24 cellular contexts compared by ENCODE assay signal in the genomic region with DNA sequence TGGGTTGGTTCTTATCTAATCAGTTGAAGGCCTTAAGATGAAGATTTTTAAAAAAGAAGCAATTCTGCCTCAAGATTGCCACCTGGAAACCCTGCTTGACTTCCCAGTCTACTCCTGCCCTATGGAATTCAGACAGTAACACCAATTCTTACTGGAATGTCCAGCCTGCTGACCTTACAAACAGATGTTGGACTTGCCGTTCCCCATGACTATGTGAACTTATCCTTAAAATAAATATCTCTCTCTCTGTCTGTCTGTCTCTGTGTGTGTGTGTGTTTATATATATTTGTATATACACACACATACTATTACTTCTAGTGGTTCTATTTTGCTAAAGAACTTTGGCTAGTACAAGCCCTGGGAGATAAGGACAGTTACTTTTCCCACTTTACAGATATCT.
DNase-seq lines count a peak whose midpoint lies in the region; ATAC-seq and TF ChIP-seq lines count a peak whose summit lies in the region.
"Had no signal": no experiment of that assay in that cellular context is flagged by ENCODE, and none has a peak within 500 bp of the region (broad histone marks: within the 10 kb centered on the region; RNA-seq: fewer than 3 reads in every experiment).

No MANE protein-coding gene starts in this region.

- H2BK15ac ChIP-seq in mesenchymal stem cell (ENCODE audit: low read depth, poor library complexity, severe bottlenecking) = no peak overlapping the region

- H2BK120ac ChIP-seq in mesenchymal stem cell (ENCODE audit: low read depth, low read length) = no peak overlapping the region

- no peak overlapping the region for H3K4me3 Mint-ChIP-seq in activated naive CD4-positive, alpha-beta T cell treated with anti-CD3 and anti-CD28 coated beads for 36 hours
- H3K4me3 Mint-ChIP-seq: CD14-positive monocyte; CD4-positive, alpha-beta memory T cell; CD4-positive, CD25-positive, alpha-beta regulatory T cell; CD8-positive, alpha-beta memory T cell had no signal

- WGBS in mesenchymal stem cell = no CpG with 5 or more reads among the region's 1 CpG

- H3K9me3 ChIP-seq in AG04450 (ENCODE audit: control insufficient read depth, insufficient read depth, low read length) (no peaks in the 10 kb centered on the region), mesenchymal stem cell (ENCODE audit: control insufficient read depth, low read length) (no peaks in the 10 kb centered on the region)
- H3K9me3 ChIP-seq: A549, BE2C, BLaER1 had no signal

- H3K4me3 ChIP-seq in AG04450 (ENCODE audit: low read depth, low read length) (no peak overlapping the region), choroid plexus epithelial cell (ENCODE audit: low read depth, low read length) (no peak overlapping the region), mesenchymal stem cell (ENCODE audit: insufficient read depth in 1 of 2, low read depth in 1 of 2, low read length in 2 of 2) (no peak overlapping the region)
- H3K4me3 ChIP-seq: A549, BLaER1, GM12878 had no signal

- H3K18ac ChIP-seq in mesenchymal stem cell (ENCODE audit: low read depth in 1 of 2, low read length in 2 of 2) = no peak overlapping the region

- H3K4me1 ChIP-seq in mesenchymal stem cell (ENCODE audit: control insufficient read depth, insufficient read depth, low read depth, low read length) = no peaks in the 10 kb centered on the region
- H3K4me1 ChIP-seq: A549, BE2C had no signal

- H3K79me1 ChIP-seq in mesenchymal stem cell (replicated peaks; ENCODE audit: low read length, poor library complexity, severe bottlenecking) = no peaks in the 10 kb centered on the region

- TF ChIP-seq CTCF in AG04450 (IDR thresholded peaks at IDR 0.05; ENCODE audit: low read depth, low read length) (no peak), choroid plexus epithelial cell (conservative IDR thresholded peaks at IDR 0.05; ENCODE audit: low read depth, low read length) (no peak)

- H3K9ac ChIP-seq in mesenchymal stem cell (ENCODE audit: low read length) = no peak overlapping the region
- H3K9ac ChIP-seq: BLaER1 had no signal

- no peak overlapping the region for H3K14ac ChIP-seq in mesenchymal stem cell (ENCODE audit: low read length in 2 of 2)

- H2AFZ ChIP-seq in mesenchymal stem cell (ENCODE audit: low read depth, low read length) = no peak overlapping the region

- peak; percentile 44 for DNase-seq in AG04450 (ENCODE audit: low read depth, low spot score)
- DNase-seq in choroid plexus epithelial cell (ENCODE audit: low read depth) = peak; percentile 47
- DNase-seq in mesenchymal stem cell = peak; percentile 15
- no peak for DNase-seq in activated naive CD4-positive, alpha-beta T cell treated with Interleukin-2 at 50 U/mL for 16 hours
- DNase-seq in activated naive CD4-positive, alpha-beta T cell treated with anti-CD3 and anti-CD28 coated beads for 36 hours = no peak
- DNase-seq: BE2C; C1 segment of cervical spinal cord; CD4-positive, alpha-beta memory T cell; CD4-positive, CD25-positive, alpha-beta regulatory T cell; CD8-positive, alpha-beta memory T cell; COR-L47; DMS 273 treated with DMSO at 0.1 percent for 48 hours; DMS153; DMS53; DMS79; DND-41; EL; GDM1 had no signal

- no peak overlapping the region for H2AK5ac ChIP-seq in mesenchymal stem cell (ENCODE audit: low read length, severe bottlenecking)

- H4K8ac ChIP-seq in mesenchymal stem cell (ENCODE audit: low read length) = no peak overlapping the region

- no peak overlapping the region for H2BK5ac ChIP-seq in mesenchymal stem cell (ENCODE audit: low read depth, low read length, poor library complexity, severe bottlenecking)

- no peaks in the 10 kb centered on the region for H3K27me3 Mint-ChIP-seq in activated naive CD4-positive, alpha-beta T cell treated with anti-CD3 and anti-CD28 coated beads for 36 hours (ENCODE audit: low read depth)
- H3K27me3 Mint-ChIP-seq: CD4-positive, CD25-positive, alpha-beta regulatory T cell; CD8-positive, alpha-beta memory T cell had no signal

- no peak overlapping the region for H3K4me2 ChIP-seq in mesenchymal stem cell (ENCODE audit: low read length, poor library complexity, severe bottlenecking)
- H3K4me2 ChIP-seq: A549, BLaER1 had no signal

- POLR2A ChIA-PET in AG04450 (lab: Yijun Ruan, JAX) = no interaction called here

- H3K27me3 ChIP-seq in AG04450 (ENCODE audit: control insufficient read depth, insufficient read depth, low read length) (no peaks in the 10 kb centered on the region), mesenchymal stem cell (ENCODE audit: control insufficient read depth in 1 of 2, insufficient read depth in 1 of 2, low read length in 2 of 2) (no peaks in the 10 kb centered on the region)
- H3K27me3 ChIP-seq: BE2C, BLaER1 had no signal

- ATAC-seq in GM19397 (IDR thresholded peaks at IDR 0.05; ENCODE audit: unreplicated experiment) = no peak
- ATAC-seq: A549, GM12878 had no signal

- no peak overlapping the region for H2BK12ac ChIP-seq in mesenchymal stem cell (ENCODE audit: low read length in 2 of 2)

- CTCF ChIA-PET in AG04450 (lab: Charles Lee) = no interaction called here
- CTCF ChIA-PET in activated naive CD4-positive, alpha-beta T cell treated with anti-CD3 and anti-CD28 coated beads for 36 hours (lab: Charles Lee) = no interaction called here

- H4K91ac ChIP-seq in mesenchymal stem cell (ENCODE audit: low read length) = no peak overlapping the region

- no peaks in the 10 kb centered on the region for H3K36me3 Mint-ChIP-seq in activated naive CD4-positive, alpha-beta T cell treated with anti-CD3 and anti-CD28 coated beads for 36 hours (ENCODE audit: low read depth)
- H3K36me3 Mint-ChIP-seq: CD14-positive monocyte; CD4-positive, alpha-beta memory T cell; CD4-positive, CD25-positive, alpha-beta regulatory T cell; CD8-positive, alpha-beta memory T cell had no signal

- intact Hi-C loops in activated naive CD4-positive, alpha-beta T cell treated with anti-CD3 and anti-CD28 coated beads for 36 hours (cut with micrococcal nuclease) = no loop called here

- no peaks in the 10 kb centered on the region for H3K36me3 ChIP-seq in mesenchymal stem cell (ENCODE audit: control insufficient read depth in 1 of 2, insufficient read depth in 2 of 2, low read depth in 1 of 2, low read length in 2 of 2)
- H3K36me3 ChIP-seq: BE2C, BLaER1 had no signal

- no peak overlapping the region for H3K4ac ChIP-seq in mesenchymal stem cell (ENCODE audit: low read depth in 1 of 2, low read length in 2 of 2)

- no peaks in the 10 kb centered on the region for H3K9me3 Mint-ChIP-seq in activated naive CD4-positive, alpha-beta T cell treated with anti-CD3 and anti-CD28 coated beads for 36 hours

- no peak overlapping the region for H3K23ac ChIP-seq in mesenchymal stem cell (ENCODE audit: low read length in 2 of 2)

- H3K27ac ChIP-seq in AG04450 (ENCODE audit: low read depth, low read length) (no peak overlapping the region), mesenchymal stem cell (ENCODE audit: low read length, poor library complexity, severe bottlenecking) (no peak overlapping the region)
- H3K27ac ChIP-seq: 22Rv1, A549, BLaER1 had no signal

- no peak overlapping the region for H3K27ac Mint-ChIP-seq in activated naive CD4-positive, alpha-beta T cell treated with anti-CD3 and anti-CD28 coated beads for 36 hours
- H3K27ac Mint-ChIP-seq: CD14-positive monocyte; CD4-positive, alpha-beta memory T cell; CD4-positive, CD25-positive, alpha-beta regulatory T cell; CD8-positive, alpha-beta memory T cell had no signal

- H3K4me1 Mint-ChIP-seq in activated naive CD4-positive, alpha-beta T cell treated with anti-CD3 and anti-CD28 coated beads for 36 hours (ENCODE audit: low read depth) = no peaks in the 10 kb centered on the region
- H3K4me1 Mint-ChIP-seq: CD14-positive monocyte; CD4-positive, alpha-beta memory T cell; CD4-positive, CD25-positive, alpha-beta regulatory T cell; CD8-positive, alpha-beta memory T cell had no signal

Comparison
In these comparisons a context has a peak if more than half of its experiments do, and no peak if none do; other contexts are left out.
1. DNase-seq: peak in AG04450 (single experiment), choroid plexus epithelial cell (single experiment) and mesenchymal stem cell (single experiment); none in activated naive CD4-positive, alpha-beta T cell treated with Interleukin-2 at 50 U/mL for 16 hours (single experiment) and activated naive CD4-positive, alpha-beta T cell treated with anti-CD3 and anti-CD28 coated beads for 36 hours (single experiment).